In genomic region chr16:10992112-10992511, GRCh38 we compare ENCODE assay signal across 13 cellular contexts. TPM values are rescaled to one million over a fixed set of nuclear protein-coding genes. Genes with fewer than 3 reads are reported as not detected.
DNase-seq lines count a peak whose midpoint lies in the region; TF ChIP-seq lines count a peak whose summit lies in the region.
"Had no signal": no experiment of that assay in that cellular context is flagged by ENCODE, and none has a peak within 500 bp of the region (broad histone marks: within the 10 kb centered on the region; RNA-seq: fewer than 3 reads in every experiment).

No MANE protein-coding gene starts in this region.

- TF ChIP-seq CTCF in epithelial cell of esophagus (IDR thresholded peaks at IDR 0.05; ENCODE audit: insufficient read depth, low read depth, low read length, missing control alignments) = no peak

- DNase-seq in activated CD4-positive, alpha-beta T cell treated with anti-CD3 and anti-CD28 coated beads, Interleukin-2, amount 10 ng/mL, durations not matched to agents 24 days and 14 days = no peak
- no peak for DNase-seq in activated CD4-positive, alpha-beta T cell treated with anti-CD3 and anti-CD28 coated beads, Interleukin-2, amount 50 U/mL, for 4 hours
- peak in 1 of 2 experiments; percentile 61 for DNase-seq in SJSA1 (ENCODE audit: low read depth in 1 of 2, low spot score in 2 of 2)
- peak; percentile 51 for DNase-seq in epithelial cell of esophagus (ENCODE audit: low read depth)
- peak; percentile 73 for DNase-seq in skeletal muscle cell (ENCODE audit: low read depth)
- no peak for DNase-seq in NCI-H82 (lab: John Stamatoyannopoulos, UW)
- no peak for DNase-seq in LoVo (ENCODE audit: low spot score)
- DNase-seq in amniotic stem cell (lab: John Stamatoyannopoulos, UW) = no peak
- DNase-seq: activated T-cell treated with anti-CD3 and anti-CD28 coated beads, Interleukin-2, amount 50 U/mL, for 1 hour; immature natural killer cell; NCI-H526 treated with DMSO at 0.1 percent for 48 hours had no signal

- intact Hi-C loops in activated CD4-positive, alpha-beta T cell treated with anti-CD3 and anti-CD28 coated beads, Interleukin-2, amount 10 ng/mL, durations not matched to agents 24 days and 14 days (cut with micrococcal nuclease) = no loop called here

- peak overlapping the region; percentile 59 for H3K27ac ChIP-seq in SJSA1

- no peaks in the 10 kb centered on the region for H3K27me3 Mint-ChIP-seq in activated CD4-positive, alpha-beta T cell treated with anti-CD3 and anti-CD28 coated beads, Interleukin-2, amount 10 ng/mL, durations not matched to agents 24 days and 14 days

- peak overlapping the region; percentile 86 for H3K27ac Mint-ChIP-seq in activated CD4-positive, alpha-beta T cell treated with anti-CD3 and anti-CD28 coated beads, Interleukin-2, amount 10 ng/mL, durations not matched to agents 24 days and 14 days
- H3K27ac Mint-ChIP-seq: immature natural killer cell had no signal

- peak overlapping the region; percentile 59 for H3K4me3 Mint-ChIP-seq in activated CD4-positive, alpha-beta T cell treated with anti-CD3 and anti-CD28 coated beads, Interleukin-2, amount 10 ng/mL, durations not matched to agents 24 days and 14 days
- H3K4me3 Mint-ChIP-seq: H9, immature natural killer cell, neural crest cell had no signal

- H3K27me3 ChIP-seq in SJSA1 (replicated peaks) = no peaks in the 10 kb centered on the region

- H3K9me3 Mint-ChIP-seq in activated CD4-positive, alpha-beta T cell treated with anti-CD3 and anti-CD28 coated beads, Interleukin-2, amount 10 ng/mL, durations not matched to agents 24 days and 14 days = peaks cover 6% of the 10 kb centered on the region
- H3K9me3 Mint-ChIP-seq: H9, immature natural killer cell, neural crest cell had no signal

- H3K36me3 ChIP-seq in SJSA1 = peaks cover 23% of the 10 kb centered on the region

- H3K4me3 ChIP-seq in SJSA1 = no peak overlapping the region
- H3K4me3 ChIP-seq in epithelial cell of esophagus (ENCODE audit: low read length) = no peak overlapping the region
- H3K4me3 ChIP-seq in skeletal muscle cell (ENCODE audit: low read depth, low read length) = no peak overlapping the region

- H3K9me3 ChIP-seq in SJSA1 (replicated peaks) = no peaks in the 10 kb centered on the region

- peaks cover 58% of the 10 kb centered on the region for H3K36me3 Mint-ChIP-seq in activated CD4-positive, alpha-beta T cell treated with anti-CD3 and anti-CD28 coated beads, Interleukin-2, amount 10 ng/mL, durations not matched to agents 24 days and 14 days (ENCODE audit: low read depth)

- peaks cover 77% of the 10 kb centered on the region for H3K4me1 Mint-ChIP-seq in activated CD4-positive, alpha-beta T cell treated with anti-CD3 and anti-CD28 coated beads, Interleukin-2, amount 10 ng/mL, durations not matched to agents 24 days and 14 days

- peaks cover 27% of the 10 kb centered on the region for H3K4me1 ChIP-seq in SJSA1 (replicated peaks)

RNA-seq across cellular contexts. Expression of gene CLEC16A, which starts 47.7 kb away (rescaled TPM):
- 35.9 and 36.2 TPM in 2 replicates for total RNA-seq in activated CD4-positive, alpha-beta T cell treated with anti-CD3 and anti-CD28 coated beads, Interleukin-2, amount 10 ng/mL, durations not matched to agents 24 days and 14 days
- 14.8 and 19.1 TPM in 2 replicates for total RNA-seq in SJSA1 (2014; rRNA removed; shearing (Covaris generic))

RNA-seq across cellular contexts. Expression of gene DEXI, which starts 49.8 kb away (rescaled TPM):
- 35.6 and 38.0 TPM in 2 replicates for total RNA-seq in activated CD4-positive, alpha-beta T cell treated with anti-CD3 and anti-CD28 coated beads, Interleukin-2, amount 10 ng/mL, durations not matched to agents 24 days and 14 days
- 43.5 and 48.5 TPM in 2 replicates for total RNA-seq in SJSA1 (2014; rRNA removed; shearing (Covaris generic))

Comparison
In these comparisons a context has a peak if more than half of its experiments do, and no peak if none do; other contexts are left out.
1. DNase-seq: peak in epithelial cell of esophagus (single experiment) and skeletal muscle cell (single experiment); none in activated CD4-positive, alpha-beta T cell treated with anti-CD3 and anti-CD28 coated beads, Interleukin-2, amount 10 ng/mL, durations not matched to agents 24 days and 14 days (single experiment), activated CD4-positive, alpha-beta T cell treated with anti-CD3 and anti-CD28 coated beads, Interleukin-2, amount 50 U/mL, for 4 hours (0 of 2), NCI-H82 (single experiment), LoVo (single experiment) and amniotic stem cell (single experiment).